In the genomic region with DNA sequence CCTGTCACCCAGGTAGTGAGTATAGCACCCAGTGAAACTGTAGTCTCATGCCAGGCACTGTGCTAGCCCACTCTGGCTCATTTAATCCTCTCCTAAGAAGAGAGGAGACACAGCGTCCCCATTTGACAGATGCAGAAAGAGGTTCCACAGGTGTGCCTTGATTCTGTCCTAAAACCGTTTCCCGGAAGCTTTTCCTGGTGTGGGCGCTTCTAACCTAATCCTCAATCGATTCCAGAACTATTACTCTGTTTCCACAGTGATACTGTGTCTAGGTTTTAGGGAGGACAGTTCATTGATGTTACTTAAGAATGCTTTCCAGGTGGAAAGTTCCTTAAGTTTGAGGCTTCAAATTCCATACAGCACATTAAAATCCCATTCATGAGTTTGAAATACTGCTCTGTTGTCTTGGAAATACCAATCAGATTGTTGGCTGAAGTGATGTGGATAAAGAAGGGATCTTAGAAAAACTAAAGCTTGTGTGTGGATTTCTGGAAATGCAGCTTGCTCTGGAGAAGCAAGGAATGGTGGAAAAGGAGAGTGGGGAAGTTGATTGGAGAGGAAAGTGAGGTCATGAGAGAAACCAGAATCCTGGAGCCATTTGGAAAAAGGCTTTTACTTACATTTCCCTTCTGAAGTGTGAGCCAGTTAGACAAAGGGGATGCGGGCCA, we compare ENCODE assay signal across 25 cellular contexts. TPM values are rescaled to one million over a fixed set of nuclear protein-coding genes. Genes with fewer than 3 reads are reported as not detected.
DNase-seq lines count a peak whose midpoint lies in the region; ATAC-seq and TF ChIP-seq lines count a peak whose summit lies in the region.
"Had no signal": no experiment of that assay in that cellular context is flagged by ENCODE, and none has a peak within 500 bp of the region (broad histone marks: within the 10 kb centered on the region; RNA-seq: fewer than 3 reads in every experiment).

No MANE protein-coding gene starts in this region.

- no peaks in the 10 kb centered on the region for H3K36me3 ChIP-seq in adrenal gland (replicated peaks in 1 of 2)
- H3K36me3 ChIP-seq: BLaER1, uterus had no signal

- DNase-seq in HT-29 (ENCODE audit: low spot score) (peak; percentile 70), epithelial cell of prostate (ENCODE audit: low read depth, low spot score) (no peak), nephron progenitor cell (no peak), UCSD-AML1 (lab: John Stamatoyannopoulos, UW; ENCODE audit: unreplicated experiment) (no peak), adrenal gland (no peak), left cardiac atrium (no peak)
- DNase-seq: ACHN; activated CD4-positive, alpha-beta T cell treated with anti-CD3 and anti-CD28 coated beads, Interleukin-2, amount 50 U/mL, for 1 hour; activated naive CD8-positive, alpha-beta T cell treated with anti-CD3 and anti-CD28 coated beads for 36 hours; cerebellar nuclear complex; effector CD4-positive, alpha-beta T cell; GOT3; islet precursor cell; naive B cell; NCI-H1694; NCI-H2227 treated with DMSO at 0.1 percent for 48 hours; substantia nigra; uterus had no signal

- no peak for TF ChIP-seq CTCF in 22Rv1 (IDR thresholded peaks at IDR 0.05)
- no peak for TF ChIP-seq CTCF in nephron progenitor cell (IDR thresholded peaks at IDR 0.05)
- no peak for TF ChIP-seq CTCF in adrenal gland (IDR thresholded peaks at IDR 0.05)

- H3K4me3 ChIP-seq in adrenal gland: no peak overlapping the region
- H3K4me3 ChIP-seq: BLaER1, K562, lung, uterus had no signal

- peak overlapping the region; percentile 8 for H3K27ac Mint-ChIP-seq in nephron progenitor cell
- H3K27ac Mint-ChIP-seq: activated naive CD8-positive, alpha-beta T cell treated with anti-CD3 and anti-CD28 coated beads for 36 hours; naive B cell; T-helper 1 cell treated with Interleukin-12 subunit alpha and Interleukin-12 subunit beta and Interleukin-4 antibody, amounts not matched to agents 30 μg/mL and 1 μg/mL, for 36 hours had no signal

- no peaks in the 10 kb centered on the region for H3K9me3 Mint-ChIP-seq in nephron progenitor cell
- H3K9me3 Mint-ChIP-seq: activated naive CD8-positive, alpha-beta T cell treated with anti-CD3 and anti-CD28 coated beads for 36 hours; naive B cell; T-helper 1 cell treated with Interleukin-12 subunit alpha and Interleukin-12 subunit beta and Interleukin-4 antibody, amounts not matched to agents 30 μg/mL and 1 μg/mL, for 36 hours had no signal

- H3K4me1 Mint-ChIP-seq in nephron progenitor cell: peaks cover 48% of the 10 kb centered on the region
- H3K4me1 Mint-ChIP-seq: activated naive CD8-positive, alpha-beta T cell treated with anti-CD3 and anti-CD28 coated beads for 36 hours; naive B cell had no signal

- H3K27me3 Mint-ChIP-seq in nephron progenitor cell (ENCODE audit: low read depth, poor library complexity): peaks cover 19% of the 10 kb centered on the region

- no peak overlapping the region for H3K4me3 Mint-ChIP-seq in nephron progenitor cell
- H3K4me3 Mint-ChIP-seq: activated naive CD8-positive, alpha-beta T cell treated with anti-CD3 and anti-CD28 coated beads for 36 hours; naive B cell; T-helper 1 cell treated with Interleukin-12 subunit alpha and Interleukin-12 subunit beta and Interleukin-4 antibody, amounts not matched to agents 30 μg/mL and 1 μg/mL, for 36 hours had no signal

- no peaks in the 10 kb centered on the region for H3K9me3 ChIP-seq in adrenal gland (replicated peaks in 1 of 3)
- H3K9me3 ChIP-seq: BLaER1, uterus had no signal

- 88 to 97% (median 91%) methylated on average over 6 of the region's 6 CpGs for WGBS in adrenal gland, 4 donors

- TF ChIP-seq POLR2A in adrenal gland (IDR thresholded peaks at IDR 0.05): no peak

- peak overlapping the region; percentile 99 for H3K27ac ChIP-seq in 22Rv1
- peak overlapping the region; percentile 76 for H3K27ac ChIP-seq in epithelial cell of prostate
- H3K27ac ChIP-seq in adrenal gland: no peak overlapping the region
- H3K27ac ChIP-seq: BLaER1, uterus had no signal

- ATAC-seq in GM19397 (IDR thresholded peaks at IDR 0.05; ENCODE audit: unreplicated experiment) (no peak), left cardiac atrium (no peak)
- ATAC-seq: sciatic nerve had no signal

- intact Hi-C loops in adrenal gland (cut with DNase I) (no loop called here), left cardiac atrium (cut with DNase I) (loop anchor here in 1 of 2 donors (2.0 kb wide), 1 partner anchor 106 kb away; a partner anchor contains a TSS)

- H3K36me3 Mint-ChIP-seq in nephron progenitor cell (ENCODE audit: low read depth): no peaks in the 10 kb centered on the region
- H3K36me3 Mint-ChIP-seq: activated naive CD8-positive, alpha-beta T cell treated with anti-CD3 and anti-CD28 coated beads for 36 hours; naive B cell had no signal

- no peaks in the 10 kb centered on the region for H3K27me3 ChIP-seq in adrenal gland
- H3K27me3 ChIP-seq: BLaER1, uterus had no signal

- H3K4me1 ChIP-seq in adrenal gland (replicated peaks in 1 of 2): peaks cover 0 to 5% of the 10 kb centered on the region in 2 donors
- H3K4me1 ChIP-seq: uterus had no signal

RNA-seq across cellular contexts. Expression of a gene that starts 6.5 kb away (rescaled TPM):
- 812 and 1,050 TPM in 2 replicates for total RNA-seq in HT-29 (2014; rRNA removed; shearing (Covaris generic))
- total RNA-seq in adrenal gland (under 1 TPM in 6 of 8 donors, not detected in 2; 0.06 to 0.51 (median 0.45) TPM), left cardiac atrium (1 to 10 TPM in 1 of 2 donors, under 1 TPM in 1; 0.59 to 8.5 TPM)
- 1 to 10 TPM in 2 of 3 donors, not detected in 1; 1.0 to 1.4 TPM for polyA plus RNA-seq in adrenal gland

RNA-seq across cellular contexts. Expression of a gene that starts 34.4 kb away (rescaled TPM):
- 131 and 140 TPM in 2 replicates for total RNA-seq in HT-29 (2014; rRNA removed; shearing (Covaris generic))
- total RNA-seq in adrenal gland (10 to 100 TPM; 46.0 to 99.6 (median 69.7) TPM), left cardiac atrium (10 to 100 TPM; 22.6 to 25.2 TPM)
- polyA plus RNA-seq in adrenal gland: 10 to 100 TPM; 43.8 to 59.6 (median 46.7) TPM

Comparison
In these comparisons a context has a peak if more than half of its experiments do, and no peak if none do; other contexts are left out.
1. H3K27ac ChIP-seq: peak in 22Rv1 (single experiment) and epithelial cell of prostate (single experiment); none in adrenal gland (0 of 5).
2. RNA of a gene that starts 6.5 kb away (total RNA-seq): 812 to 1,050 TPM in HT-29; 0.59 to 8.5 TPM in left cardiac atrium and 0.06 to 0.51 TPM in adrenal gland; every median in the first group is over 10 times any median in the second.